ENCODE assay signal across 1 cellular context in genomic region chr17:59219992-59220327, GRCh38.
TF ChIP-seq lines count a peak whose summit lies in the region.

No MANE protein-coding gene starts in this region.

TF ChIP-seq in GM23338, 12 proteins besides CTCF, POLR2A, EP300 and RAD21 (continued from another document):
- no peak for TF ChIP-seq ZNF462 (CRISPR knock-in tag; IDR thresholded peaks at IDR 0.05)
TF ChIP-seq in GM23338: peak in this region for 0.
